ENCODE assay signal across 10 cellular contexts in the genomic region with DNA sequence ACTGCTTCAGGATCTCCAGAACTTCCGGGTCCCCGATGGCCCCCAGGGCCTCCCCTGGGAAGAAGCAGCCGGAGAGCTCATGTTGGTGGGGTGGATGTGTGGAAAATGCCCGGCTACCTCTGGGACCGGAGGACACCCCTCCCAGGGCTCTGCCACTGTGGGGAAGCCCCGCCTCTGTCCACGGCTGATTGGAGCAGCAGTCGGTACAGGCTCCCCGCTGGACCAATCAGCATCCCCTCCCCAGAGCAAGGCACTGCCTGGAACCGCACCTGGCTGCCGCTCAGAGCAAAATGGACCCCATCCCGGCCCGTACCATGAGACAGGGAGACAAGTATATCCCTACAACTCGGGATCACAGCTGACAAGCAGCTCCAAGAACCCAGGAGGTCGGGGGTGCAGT. TPM values are rescaled to one million over a fixed set of nuclear protein-coding genes. Genes with fewer than 3 reads are reported as not detected.
DNase-seq lines count a peak whose midpoint lies in the region; ATAC-seq, FAIRE-seq and TF ChIP-seq lines count a peak whose summit lies in the region.
"Had no signal": no experiment of that assay in that cellular context is flagged by ENCODE, and none has a peak within 500 bp of the region (broad histone marks: within the 10 kb centered on the region; RNA-seq: fewer than 3 reads in every experiment).

No MANE protein-coding gene starts in this region.

- H3K27me3 Mint-ChIP-seq in activated T-cell treated with anti-CD3 and anti-CD28 coated beads, Interleukin-2, amount 50 U/mL, for 72 hours (ENCODE audit: low read depth) = no peaks in the 10 kb centered on the region
- H3K27me3 Mint-ChIP-seq in osteocyte (ENCODE audit: unreplicated experiment) = no peaks in the 10 kb centered on the region
- H3K27me3 Mint-ChIP-seq: CD4-positive, CD25-positive, alpha-beta regulatory T cell had no signal

- peaks cover 0 to 11% of the 10 kb centered on the region in 2 donors for H3K36me3 Mint-ChIP-seq in activated T-cell treated with anti-CD3 and anti-CD28 coated beads, Interleukin-2, amount 50 U/mL, for 72 hours (ENCODE audit: insufficient read depth in 2 of 2)
- peaks cover 13% of the 10 kb centered on the region for H3K36me3 Mint-ChIP-seq in osteocyte (ENCODE audit: unreplicated experiment)

- TF ChIP-seq CTCF in osteocyte (IDR thresholded peaks at IDR 0.05) = no peak

- peak; percentile 97 for DNase-seq in 8988T
- peak; percentile 85 for DNase-seq in H54 (ENCODE audit: insufficient read length, low spot score)
- DNase-seq in activated T-cell treated with anti-CD3 and anti-CD28 coated beads, Interleukin-2, amount 50 U/mL, for 72 hours = peak; percentile 45 to 59
- DNase-seq in left colon = no peak
- no peak for DNase-seq in H4 (ENCODE audit: low spot score)
- no peak for DNase-seq in osteocyte (ENCODE audit: extremely low spot score, unreplicated experiment)
- DNase-seq in EL = no peak

- TF ChIP-seq POLR2A in H54 (IDR thresholded peaks at IDR 0.05; ENCODE audit: low read depth, low read length) = no peak

- H3K9me3 Mint-ChIP-seq in activated T-cell treated with anti-CD3 and anti-CD28 coated beads, Interleukin-2, amount 50 U/mL, for 72 hours = no peaks in the 10 kb centered on the region
- no peaks in the 10 kb centered on the region for H3K9me3 Mint-ChIP-seq in osteocyte (ENCODE audit: unreplicated experiment)
- H3K9me3 Mint-ChIP-seq: CD4-positive, CD25-positive, alpha-beta regulatory T cell had no signal

- intact Hi-C loops in left colon (cut with DNase I, micrococcal nuclease) = no loop called here

- peak; percentile 79 to 80 for ATAC-seq in activated T-cell treated with anti-CD3 and anti-CD28 coated beads, Interleukin-2, amount 50 U/mL, for 72 hours (replicated peaks in 1 of 2)
- peak; percentile 60 for ATAC-seq in left colon
- ATAC-seq in GM19328 (IDR thresholded peaks at IDR 0.05; ENCODE audit: unreplicated experiment) = no peak

- H3K4me3 Mint-ChIP-seq in activated T-cell treated with anti-CD3 and anti-CD28 coated beads, Interleukin-2, amount 50 U/mL, for 72 hours = peak overlapping the region; percentile 20 to 54
- H3K4me3 Mint-ChIP-seq in osteocyte (ENCODE audit: unreplicated experiment) = no peak overlapping the region

- FAIRE-seq in H54 (lab: Jason Lieb, UNC) = no peak

- H3K4me1 Mint-ChIP-seq in activated T-cell treated with anti-CD3 and anti-CD28 coated beads, Interleukin-2, amount 50 U/mL, for 72 hours (ENCODE audit: low read depth) = peaks cover 20% of the 10 kb centered on the region
- peaks cover 3% of the 10 kb centered on the region for H3K4me1 Mint-ChIP-seq in osteocyte (ENCODE audit: unreplicated experiment)

- H3K27ac Mint-ChIP-seq in activated T-cell treated with anti-CD3 and anti-CD28 coated beads, Interleukin-2, amount 50 U/mL, for 72 hours = no peak overlapping the region
- H3K27ac Mint-ChIP-seq in osteocyte (ENCODE audit: unreplicated experiment) = no peak overlapping the region
- H3K27ac Mint-ChIP-seq: CD4-positive, CD25-positive, alpha-beta regulatory T cell had no signal

RNA-seq across cellular contexts. Expression of gene DOHH, which starts 6.4 kb away (rescaled TPM):
- 10 to 100 TPM; 12.3 to 13.5 TPM for total RNA-seq in activated T-cell treated with anti-CD3 and anti-CD28 coated beads, Interleukin-2, amount 50 U/mL, for 72 hours
- total RNA-seq in left colon = 10 to 100 TPM in 1 of 2 donors, 1 to 10 TPM in 1; 8.8 to 13.6 TPM
- total RNA-seq in H4 (2014; rRNA removed; shearing (Covaris generic)) = 6.9 and 11.0 TPM in 2 replicates
- total RNA-seq in osteocyte = 10.0 and 10.8 TPM in 2 replicates

RNA-seq across cellular contexts. Expression of gene SMIM44, which starts 10.8 kb away (rescaled TPM):
- not detected for total RNA-seq in activated T-cell treated with anti-CD3 and anti-CD28 coated beads, Interleukin-2, amount 50 U/mL, for 72 hours
- 1 to 10 TPM; 6.0 to 6.1 TPM for total RNA-seq in left colon
- total RNA-seq in H4 (2014; rRNA removed; shearing (Covaris generic)) = not detected in 2 replicates
- not detected in 2 replicates for total RNA-seq in osteocyte
- total RNA-seq: CD4-positive, CD25-positive, alpha-beta regulatory T cell; mononuclear cell had no signal

RNA-seq across cellular contexts. Expression of gene FZR1, which starts 12.1 kb away (rescaled TPM):
- 10 to 100 TPM; 66.2 to 85.9 TPM for total RNA-seq in activated T-cell treated with anti-CD3 and anti-CD28 coated beads, Interleukin-2, amount 50 U/mL, for 72 hours
- total RNA-seq in left colon (10 to 100 TPM; 39.7 to 47.2 TPM), osteocyte (45.3 and 49.5 TPM in 2 replicates)
- 20.0 and 24.3 TPM in 2 replicates for total RNA-seq in H4 (2014; rRNA removed; shearing (Covaris generic))

RNA-seq across cellular contexts. Expression of gene SMIM24, which starts 13.7 kb away (rescaled TPM):
- total RNA-seq in activated T-cell treated with anti-CD3 and anti-CD28 coated beads, Interleukin-2, amount 50 U/mL, for 72 hours = under 1 TPM; 0.62 to 0.88 TPM
- 10 to 100 TPM; 42.0 to 45.8 TPM for total RNA-seq in left colon
- not detected in 2 replicates for total RNA-seq in H4 (2014; rRNA removed; shearing (Covaris generic))
- not detected in 2 replicates for total RNA-seq in osteocyte
- total RNA-seq: mononuclear cell had no signal

RNA-seq across cellular contexts. Expression of gene TEKTIP1, which starts 44.9 kb away (rescaled TPM):
- total RNA-seq in activated T-cell treated with anti-CD3 and anti-CD28 coated beads, Interleukin-2, amount 50 U/mL, for 72 hours = 10 to 100 TPM in 1 of 2 donors, 1 to 10 TPM in 1; 4.6 to 10.7 TPM
- total RNA-seq in left colon (1 to 10 TPM; 2.2 to 3.5 TPM), osteocyte (0.73 and 0.97 TPM in 2 replicates)
- not detected in 2 replicates for total RNA-seq in H4 (2014; rRNA removed; shearing (Covaris generic))

Comparison
In these comparisons a context has a peak if more than half of its experiments do, and no peak if none do; other contexts are left out.
1. DNase-seq: peak in 8988T (single experiment), H54 (single experiment) and activated T-cell treated with anti-CD3 and anti-CD28 coated beads, Interleukin-2, amount 50 U/mL, for 72 hours (2 of 2); none in left colon (0 of 2), H4 (single experiment), osteocyte (single experiment) and EL (single experiment).